In genomic region chr9:136409557-136410455, GRCh38 we compare ENCODE assay signal across 8 cellular contexts. TPM values are rescaled to one million over a fixed set of nuclear protein-coding genes. Genes with fewer than 3 reads are reported as not detected.
DNase-seq lines count a peak whose midpoint lies in the region; ATAC-seq and TF ChIP-seq lines count a peak whose summit lies in the region.

No MANE protein-coding gene starts in this region.

- peaks cover 61% of the 10 kb centered on the region for H3K79me2 ChIP-seq in GM23248 (ENCODE audit: insufficient read depth)

- POLR2A ChIA-PET in naive thymus-derived CD8-positive, alpha-beta T cell (lab: Charles Lee): interaction anchor here (0.8 to 3.2 kb wide), 9 partner anchors 9 to 831 kb away, joined by 3 to 25 read pairs (median 5); partner anchors contain the start of genes DNLZ, SNAPC4 and TUBB4B

- H3K36me3 ChIP-seq in GM23248 (ENCODE audit: low read depth): peaks cover 32% of the 10 kb centered on the region; the same call in 1 of the 2 replicates
- peaks cover 57% of the 10 kb centered on the region for H3K36me3 ChIP-seq in upper lobe of right lung

- H3K27ac ChIP-seq in GM23248 (peak overlapping the region; percentile 58), upper lobe of right lung (peak overlapping the region; percentile 78)

- in situ Hi-C loops in GM23248 (cut with MboI): no loop called here

- H3K36me3 Mint-ChIP-seq in naive thymus-derived CD8-positive, alpha-beta T cell: peaks cover 0 to 58% (median 2%) of the 10 kb centered on the region in 3 donors

- 0 out of 2 replicates have a peak, but pooled peaks cover 3% of the 10 kb centered on the region for H4K20me1 ChIP-seq in GM23248 (ENCODE audit: insufficient read depth)

- H3F3A ChIP-seq in GM23248 (ENCODE audit: insufficient read depth): no peaks in the 10 kb centered on the region

- whole genome bisulfite sequencing in GM23248 (ENCODE audit: low coverage in 1 of 2, low lambda C conversion rate in 2 of 2, missing lambda C conversion rate in 2 of 2), 2 experiments: 8 to 9% methylated on average over 55 to 56 of the region's 71 CpGs

- peak overlapping the region; percentile 90 for H3K9ac ChIP-seq in GM23248

- intact Hi-C loops in upper lobe of right lung (cut with DNase I): no loop called here

- H3K27me3 ChIP-seq in GM23248 (replicated peaks; ENCODE audit: insufficient read depth) (no peaks in the 10 kb centered on the region), upper lobe of right lung (no peaks in the 10 kb centered on the region)

- H3K4me3 ChIP-seq in GM12864 (ENCODE audit: low read depth, low read length) (peak overlapping the region; percentile 100), GM23248 (peak overlapping the region; percentile 94), upper lobe of right lung (peak overlapping the region; percentile 98)

- no peak for DNase-seq in GM12864 (ENCODE audit: low read depth)
- DNase-seq in GM23248: peak; percentile 78
- DNase-seq in M059J (ENCODE audit: low read depth): peak; percentile 27
- DNase-seq in activated CD8-positive, alpha-beta memory T cell treated with anti-CD3 and anti-CD28 coated beads for 24 hours: peak; percentile 83
- DNase-seq in naive thymus-derived CD8-positive, alpha-beta T cell: peak in 4 of 10 donors; percentile 15 to 29 (median 25)
- DNase-seq in upper lobe of right lung: peak; percentile 76
- DNase-seq in SHP77 treated with DMSO at 0.1 percent for 48 hours (lab: John Stamatoyannopoulos, UW): no peak

- peaks cover 20 to 67% (median 47%) of the 10 kb centered on the region in 4 donors for H3K4me1 Mint-ChIP-seq in naive thymus-derived CD8-positive, alpha-beta T cell

- peaks cover 19% of the 10 kb centered on the region for H3K4me1 ChIP-seq in GM23248 (ENCODE audit: insufficient read depth)
- peaks cover 21% of the 10 kb centered on the region for H3K4me1 ChIP-seq in upper lobe of right lung

- H3K4me2 ChIP-seq in GM23248 (ENCODE audit: unreplicated experiment): peak overlapping the region; percentile 79

- peak overlapping the region; percentile 86 to 92 (median 89) for H3K4me3 Mint-ChIP-seq in naive thymus-derived CD8-positive, alpha-beta T cell

- H2AFZ ChIP-seq in GM23248: peak overlapping the region; percentile 66

- H3K9me3 Mint-ChIP-seq in naive thymus-derived CD8-positive, alpha-beta T cell: no peaks in the 10 kb centered on the region

- no peaks in the 10 kb centered on the region for H3K9me2 ChIP-seq in GM23248 (ENCODE audit: insufficient read depth)

- ATAC-seq in esophagus mucosa (peak; percentile 30), upper lobe of right lung (peak; percentile 51)
- peak; percentile 42 to 51 for ATAC-seq in naive thymus-derived CD8-positive, alpha-beta T cell

- no peaks in the 10 kb centered on the region for H3K27me3 Mint-ChIP-seq in naive thymus-derived CD8-positive, alpha-beta T cell

- TF ChIP-seq CTCF in GM12864 (IDR thresholded peaks at IDR 0.05; ENCODE audit: low read depth, low read length, missing control alignments) (no peak), upper lobe of right lung (IDR thresholded peaks at IDR 0.05) (no peak)

- peak overlapping the region; percentile 66 to 94 (median 90) for H3K27ac Mint-ChIP-seq in naive thymus-derived CD8-positive, alpha-beta T cell

- H3K9me3 ChIP-seq in GM23248 (ENCODE audit: low read depth): no peaks in the 10 kb centered on the region
- H3K9me3 ChIP-seq in upper lobe of right lung: no peaks in the 10 kb centered on the region

RNA-seq across cellular contexts. Expression of gene ENTR1, which starts 0.6 kb away (rescaled TPM):
- 36.4 and 50.2 TPM in 2 replicates for total RNA-seq in GM23248 (2014; rRNA removed; shearing (Covaris generic))
- 11.2 and 13.0 TPM in 2 replicates for polyA plus RNA-seq in GM23248 (2016; fragmentation: Nextera tagmentation; extraction: Ambion mirVana)
- 42.3 and 64.2 TPM in 2 replicates for total RNA-seq in M059J (2014; rRNA removed; shearing (Covaris generic))
- total RNA-seq in esophagus mucosa (22.8 TPM), upper lobe of right lung (36.4 TPM)
- total RNA-seq in naive thymus-derived CD8-positive, alpha-beta T cell: 10 to 100 TPM; 88.1 to 96.0 TPM
- polyA plus RNA-seq in naive thymus-derived CD8-positive, alpha-beta T cell: 10 to 100 TPM in 2 of 3 donors, 1 to 10 TPM in 1; 9.7 to 16.8 (median 11.4) TPM

RNA-seq across cellular contexts. Expression of gene PMPCA, which starts 0.7 kb away (rescaled TPM):
- 58.7 and 102 TPM in 2 replicates for total RNA-seq in GM23248 (2014; rRNA removed; shearing (Covaris generic))
- 77.4 and 81.9 TPM in 2 replicates for polyA plus RNA-seq in GM23248 (2016; fragmentation: Nextera tagmentation; extraction: Ambion mirVana)
- total RNA-seq in M059J (2014; rRNA removed; shearing (Covaris generic)): 41.4 and 88.7 TPM in 2 replicates
- total RNA-seq in esophagus mucosa (29.4 TPM), upper lobe of right lung (41.9 TPM)
- 10 to 100 TPM; 67.8 to 73.2 TPM for total RNA-seq in naive thymus-derived CD8-positive, alpha-beta T cell
- polyA plus RNA-seq in naive thymus-derived CD8-positive, alpha-beta T cell: 10 to 100 TPM; 37.0 to 47.0 (median 42.1) TPM

RNA-seq across cellular contexts. Expression of gene SNAPC4, which starts 9.8 kb away (rescaled TPM):
- total RNA-seq in GM23248 (2014; rRNA removed; shearing (Covaris generic)): 5.2 and 8.2 TPM in 2 replicates
- 3.3 and 4.4 TPM in 2 replicates for polyA plus RNA-seq in GM23248 (2016; fragmentation: Nextera tagmentation; extraction: Ambion mirVana)
- total RNA-seq in M059J (2014; rRNA removed; shearing (Covaris generic)): 3.0 and 8.1 TPM in 2 replicates
- total RNA-seq in esophagus mucosa (3.7 TPM), upper lobe of right lung (7.2 TPM)
- 10 to 100 TPM; 13.7 to 15.6 TPM for total RNA-seq in naive thymus-derived CD8-positive, alpha-beta T cell
- polyA plus RNA-seq in naive thymus-derived CD8-positive, alpha-beta T cell: 1 to 10 TPM in 2 of 3 donors, under 1 TPM in 1; 0.90 to 2.0 (median 1.3) TPM

RNA-seq across cellular contexts. Expression of gene INPP5E, which starts 29.8 kb away (rescaled TPM):
- 8.1 and 12.5 TPM in 2 replicates for total RNA-seq in GM23248 (2014; rRNA removed; shearing (Covaris generic))
- 5.0 and 5.2 TPM in 2 replicates for polyA plus RNA-seq in GM23248 (2016; fragmentation: Nextera tagmentation; extraction: Ambion mirVana)
- 7.6 TPM in 2 replicates for total RNA-seq in M059J (2014; rRNA removed; shearing (Covaris generic))
- 5.7 TPM for total RNA-seq in esophagus mucosa
- 10 to 100 TPM; 26.4 to 27.3 TPM for total RNA-seq in naive thymus-derived CD8-positive, alpha-beta T cell
- 1 to 10 TPM in 2 of 3 donors, under 1 TPM in 1; 0.90 to 4.4 (median 2.1) TPM for polyA plus RNA-seq in naive thymus-derived CD8-positive, alpha-beta T cell
- 13.0 TPM for total RNA-seq in upper lobe of right lung

RNA-seq across cellular contexts. Expression of gene CARD9, which starts 36.3 kb away (rescaled TPM):
- total RNA-seq in GM23248 (2014; rRNA removed; shearing (Covaris generic)): 0.11 TPM in 1 of 2 replicates, not detected in the other
- 0.60 and 0.61 TPM in 2 replicates for polyA plus RNA-seq in GM23248 (2016; fragmentation: Nextera tagmentation; extraction: Ambion mirVana)
- total RNA-seq in M059J (2014; rRNA removed; shearing (Covaris generic)): 0.05 and 0.12 TPM in 2 replicates
- 0.80 TPM for total RNA-seq in esophagus mucosa
- under 1 TPM; 0.70 to 0.85 TPM for total RNA-seq in naive thymus-derived CD8-positive, alpha-beta T cell
- polyA plus RNA-seq in naive thymus-derived CD8-positive, alpha-beta T cell: under 1 TPM; 0.08 to 0.21 (median 0.12) TPM
- 10.0 TPM for total RNA-seq in upper lobe of right lung

Comparison
In these comparisons a context has a peak if more than half of its experiments do, and no peak if none do; other contexts are left out.
1. DNase-seq: peak in GM23248 (single experiment), M059J (single experiment), activated CD8-positive, alpha-beta memory T cell treated with anti-CD3 and anti-CD28 coated beads for 24 hours (single experiment) and upper lobe of right lung (single experiment); none in GM12864 (single experiment) and SHP77 treated with DMSO at 0.1 percent for 48 hours (single experiment).
2. Peak in every context shown above with its lines, with median percentiles within 50 percentile points of each other: H3K4me3 ChIP-seq and ATAC-seq.